Comparison of ENCODE assay signal across 25 cellular contexts in genomic region chr17:65973237-65973636, GRCh38.
"Had no signal": no experiment of that assay in that cellular context is flagged by ENCODE, and none has a peak within 500 bp of the region (broad histone marks: within the 10 kb centered on the region; RNA-seq: fewer than 3 reads in every experiment).

No MANE protein-coding gene starts in this region.

- H2AFZ ChIP-seq: hepatocyte had no signal

- H3K4me3 ChIP-seq: colonic mucosa, esophagus muscularis mucosa, gastroesophageal sphincter, heart left ventricle, hepatocyte, left ventricle myocardium inferior, lower lobe of right lung had no signal

- DNase-seq: colonic mucosa; cortex of kidney; effector CD8-positive, alpha-beta T cell; effector memory CD8-positive, alpha-beta T cell; foreskin keratinocyte; heart left ventricle; hypothalamus; immature natural killer cell; islet precursor cell; kidney; kidney glomerular epithelial cell; left colon; left ventricle myocardium inferior; lower lobe of right lung; mesenchymal stem cell; midbrain; naive thymus-derived CD4-positive, alpha-beta T cell; natural killer cell had no signal

- H3K36me3 ChIP-seq: colonic mucosa, esophagus muscularis mucosa, heart left ventricle, lower lobe of right lung had no signal

- FAIRE-seq: endothelial cell of umbilical vein, frontal cortex, kidney had no signal

- H3K27ac ChIP-seq: colonic mucosa, esophagus muscularis mucosa, foreskin keratinocyte, gastroesophageal sphincter, heart left ventricle, hepatocyte, left ventricle myocardium inferior, lower lobe of right lung had no signal

- H3K9me3 ChIP-seq: colonic mucosa, esophagus muscularis mucosa, gastroesophageal sphincter, left ventricle myocardium inferior, lower lobe of right lung had no signal

- H3K36me3 Mint-ChIP-seq: immature natural killer cell; naive thymus-derived CD4-positive, alpha-beta T cell; natural killer cell had no signal

- H3K4me1 Mint-ChIP-seq: immature natural killer cell; naive thymus-derived CD4-positive, alpha-beta T cell; natural killer cell had no signal

- H3K4me2 ChIP-seq: hepatocyte had no signal

- H3K4me1 ChIP-seq: colonic mucosa, foreskin keratinocyte, heart left ventricle, left ventricle myocardium inferior had no signal

- H3K27me3 ChIP-seq: colonic mucosa, esophagus muscularis mucosa, foreskin keratinocyte, gastroesophageal sphincter, heart left ventricle, hepatocyte had no signal

- H3K4me3 Mint-ChIP-seq: dendritic cell treated with granulocyte-macrophage colony-stimulating factor and Interleukin-4, amounts not matched to agents 40 ng/mL and 50 ng/mL, for 4 days; effector memory CD8-positive, alpha-beta T cell; immature natural killer cell; naive thymus-derived CD4-positive, alpha-beta T cell; natural killer cell had no signal

- H3K9me3 Mint-ChIP-seq: dendritic cell treated with granulocyte-macrophage colony-stimulating factor and Interleukin-4, amounts not matched to agents 40 ng/mL and 50 ng/mL, for 4 days; effector memory CD8-positive, alpha-beta T cell; natural killer cell had no signal

- H3K27ac Mint-ChIP-seq: dendritic cell treated with granulocyte-macrophage colony-stimulating factor and Interleukin-4, amounts not matched to agents 40 ng/mL and 50 ng/mL, for 4 days; effector memory CD8-positive, alpha-beta T cell; immature natural killer cell; naive thymus-derived CD4-positive, alpha-beta T cell; natural killer cell had no signal

- H3K79me2 ChIP-seq: hepatocyte had no signal

- ATAC-seq: effector memory CD8-positive, alpha-beta T cell; foreskin keratinocyte; gastroesophageal sphincter; heart left ventricle; left colon; left lobe of liver; lower lobe of right lung; naive thymus-derived CD4-positive, alpha-beta T cell; natural killer cell had no signal
